In the genomic region with DNA sequence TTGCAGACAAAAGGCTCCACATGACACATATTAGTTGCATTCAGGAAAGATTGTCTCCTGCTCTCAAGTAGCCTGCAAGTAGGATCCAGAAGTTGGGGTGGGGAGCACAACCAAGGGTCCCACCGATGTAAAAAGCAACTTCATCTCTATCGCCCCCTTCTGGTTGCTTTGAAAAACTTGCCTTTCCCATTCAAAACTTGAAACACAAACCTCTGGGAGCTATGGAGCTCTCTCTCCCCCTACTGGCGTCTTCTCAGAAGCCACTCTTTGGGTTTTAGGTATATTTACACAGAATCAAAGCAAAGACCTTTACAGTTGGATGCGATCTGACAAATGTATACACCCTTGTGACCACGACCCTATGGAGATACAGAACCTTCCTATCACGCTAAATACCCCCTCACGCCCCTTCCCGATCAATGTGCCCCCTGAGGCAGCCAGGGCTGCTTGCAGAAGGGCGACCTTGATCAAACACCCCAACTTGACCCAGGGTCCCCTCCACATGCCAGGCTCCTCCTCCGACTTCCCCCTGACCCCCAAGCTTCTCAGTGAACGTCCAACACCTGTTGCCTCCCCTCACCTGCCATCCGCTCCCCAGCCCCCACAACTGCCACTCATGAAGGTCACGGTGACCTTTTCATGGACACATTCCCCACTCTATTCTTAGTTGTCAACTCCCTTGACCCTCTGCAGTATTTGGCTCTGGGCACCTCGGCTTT, we compare ENCODE assay signal across 8 cellular contexts. TPM values are rescaled to one million over a fixed set of nuclear protein-coding genes. Genes with fewer than 3 reads are reported as not detected.
DNase-seq lines count a peak whose midpoint lies in the region; ATAC-seq and TF ChIP-seq lines count a peak whose summit lies in the region.

No MANE protein-coding gene starts in this region.

- H3K9me3 ChIP-seq in T-helper 17 cell (ENCODE audit: control insufficient read depth, low read length, poor library complexity, severe bottlenecking) (no peaks in the 10 kb centered on the region), breast epithelium (no peaks in the 10 kb centered on the region)

- ATAC-seq in T-helper 17 cell (peak; percentile 24), HG02623 (IDR thresholded peaks at IDR 0.05; ENCODE audit: unreplicated experiment) (no peak)

- DNase-seq in AG08396 (ENCODE audit: low spot score) (peak; percentile 80), GM13976 (ENCODE audit: low spot score) (peak; percentile 87), NCI-H2081 (lab: John Stamatoyannopoulos, UW) (peak; percentile 81 to 85), T-helper 17 cell (peak in 2 of 3 donors; percentile 42 to 59), breast epithelium (ENCODE audit: low spot score in 2 of 2) (no peak), inferior parietal cortex (ENCODE audit: extremely low spot score) (peak; percentile 89)
- peak; percentile 51 for DNase-seq in stimulated activated CD4-positive, alpha-beta T cell treated with anti-CD3 and anti-CD28 coated beads, Interleukin-4, amount 100 ng/mL, for 1 hour

- H3K4me1 ChIP-seq in breast epithelium = no peaks in the 10 kb centered on the region

- TF ChIP-seq POLR2A in breast epithelium (IDR thresholded peaks at IDR 0.05) = no peak

- TF ChIP-seq CTCF in GM13976 (IDR thresholded peaks at IDR 0.05; ENCODE audit: borderline replicate concordance, control extremely low read depth, extremely low read depth, insufficient read depth, missing control alignments) (peak; percentile 76), breast epithelium (IDR thresholded peaks at IDR 0.05) (peak; percentile 82 to 96 (median 94))

- H3K27me3 ChIP-seq in breast epithelium = no peaks in the 10 kb centered on the region

- no peak overlapping the region for H3K4me3 ChIP-seq in breast epithelium

- H3K36me3 Mint-ChIP-seq in T-helper 17 cell (ENCODE audit: low read depth) = no peaks in the 10 kb centered on the region

- no peaks in the 10 kb centered on the region for H3K27me3 Mint-ChIP-seq in T-helper 17 cell

- in situ Hi-C loops in GM13976 (cut with MboI; ENCODE audit: low sequenced_read_pairs, unreplicated experiment) = no loop called here

- H3K36me3 ChIP-seq in breast epithelium = no peaks in the 10 kb centered on the region

- peaks cover 44% of the 10 kb centered on the region for H3K4me1 Mint-ChIP-seq in T-helper 17 cell

- H3K4me3 Mint-ChIP-seq in T-helper 17 cell = peak overlapping the region; percentile 58

- H3K27ac ChIP-seq in breast epithelium = peak overlapping the region in 1 of 2 donors; percentile 26

- intact Hi-C loops in breast epithelium (cut with DNase I; ENCODE audit: low total_unique reads) = no loop called here

- peak overlapping the region; percentile 99 for H3K27ac Mint-ChIP-seq in T-helper 17 cell

RNA-seq across cellular contexts. Expression of a gene that starts 10.1 kb away (rescaled TPM):
- total RNA-seq in T-helper 17 cell = 100 to 1,000 TPM; 161 to 195 TPM
- total RNA-seq in breast epithelium = 10 to 100 TPM; 54.7 to 60.0 (median 57.4) TPM

RNA-seq across cellular contexts. Expression of a gene that starts 10.8 kb away (rescaled TPM):
- total RNA-seq in T-helper 17 cell (1 to 10 TPM; 1.1 to 1.3 TPM), breast epithelium (10 to 100 TPM in 2 of 3 donors, under 1 TPM in 1; 0.32 to 16.1 (median 10.2) TPM)

RNA-seq across cellular contexts. Expression of a gene that starts 20.7 kb away (rescaled TPM):
- total RNA-seq in T-helper 17 cell (10 to 100 TPM; 44.6 to 50.7 TPM), breast epithelium (1 to 10 TPM; 6.2 to 8.8 (median 6.3) TPM)

RNA-seq across cellular contexts. Expression of a gene that starts 42.5 kb away (rescaled TPM):
- total RNA-seq in T-helper 17 cell (1 to 10 TPM in 1 of 2 donors, under 1 TPM in 1; 0.97 to 1.3 TPM), breast epithelium (10 to 100 TPM; 17.3 to 40.2 (median 34.7) TPM)

RNA-seq across cellular contexts. Expression of a gene that starts 57.8 kb away (rescaled TPM):
- total RNA-seq in T-helper 17 cell = 10 to 100 TPM; 18.7 to 24.6 TPM
- 100 to 1,000 TPM; 164 to 389 (median 199) TPM for total RNA-seq in breast epithelium

Comparison
In these comparisons a context has a peak if more than half of its experiments do, and no peak if none do; other contexts are left out.
1. DNase-seq: peak in AG08396 (single experiment), GM13976 (single experiment), NCI-H2081 (2 of 2), T-helper 17 cell (2 of 3), inferior parietal cortex (single experiment) and stimulated activated CD4-positive, alpha-beta T cell treated with anti-CD3 and anti-CD28 coated beads, Interleukin-4, amount 100 ng/mL, for 1 hour (single experiment); none in breast epithelium (0 of 2).
2. RNA of a gene that starts 20.7 kb away (total RNA-seq): 44.6 to 50.7 TPM in T-helper 17 cell; 6.2 to 8.8 TPM in breast epithelium; every median in the first group is over 4 times any median in the second.